13 cellular contexts compared by ENCODE assay signal in genomic region chr11:19683141-19683805, GRCh38. TPM values are rescaled to one million over a fixed set of nuclear protein-coding genes. Genes with fewer than 3 reads are reported as not detected.
A peak's percentile ranks its signal among the peaks of the same experiment; 100 is the strongest.
DNase-seq lines count a peak whose midpoint lies in the region; ATAC-seq and TF ChIP-seq lines count a peak whose summit lies in the region.
"Had no signal": no experiment of that assay in that cellular context is flagged by ENCODE, and none has a peak within 500 bp of the region (broad histone marks: within the 10 kb centered on the region; RNA-seq: fewer than 3 reads in every experiment).

No MANE protein-coding gene starts in this region.

- no peak overlapping the region for H2AK5ac ChIP-seq in mesendoderm (ENCODE audit: low read length)

- no peak overlapping the region for H3K4ac ChIP-seq in mesendoderm (ENCODE audit: low read depth, low read length)

- DNase-seq in MV-4-11 (lab: John Stamatoyannopoulos, UW), result peak; percentile 58
- no peak for DNase-seq in esophagus squamous epithelium (lab: John Stamatoyannopoulos, UW)
- peak; percentile 41 for DNase-seq in lung (ENCODE audit: low spot score)
- DNase-seq in testis, result peak; percentile 51
- DNase-seq in superior temporal gyrus (ENCODE audit: extremely low spot score), result no peak
- no peak for DNase-seq in SKM-1 treated with dmso at 0.1 percent for 144 hours (lab: John Stamatoyannopoulos, UW; ENCODE audit: unreplicated experiment)
- DNase-seq in mesendoderm, result no peak
- no peak for DNase-seq in activated CD4-positive, CD25-positive, alpha-beta regulatory T cell (lab: John Stamatoyannopoulos, UW)
- DNase-seq: activated CD4-positive, CD25-positive, alpha-beta regulatory T cell treated with anti-CD3 and anti-CD28 coated beads, Interleukin-2, amount 50 U/mL, for 72 hours; activated naive CD8-positive, alpha-beta T cell treated with anti-CD3 and anti-CD28 coated beads, Interleukin-2, amount 50 U/mL, for 24 hours; dermis blood vessel endothelial cell; stimulated activated CD4-positive, alpha-beta T cell treated with anti-CD3 and anti-CD28 coated beads, Interleukin-1b, Interleukin-23, amount 100 ng/mL, for 48 hours had no signal

- H2BK15ac ChIP-seq in mesendoderm (replicated peaks; ENCODE audit: low read depth), result no peak overlapping the region

- no peak for ATAC-seq in lung (ENCODE audit: insufficient read depth, low FRiP score)
- ATAC-seq: activated naive CD8-positive, alpha-beta T cell treated with anti-CD3 and anti-CD28 coated beads, Interleukin-2, amount 50 U/mL, for 24 hours had no signal

- no peak for TF ChIP-seq CTCF in esophagus squamous epithelium (IDR thresholded peaks at IDR 0.05)
- TF ChIP-seq CTCF in lung (IDR thresholded peaks at IDR 0.05; ENCODE audit: control extremely low read depth, extremely low read depth), result no peak
- no peak for TF ChIP-seq CTCF in testis (IDR thresholded peaks at IDR 0.05)

- no peaks in the 10 kb centered on the region for H3K79me2 ChIP-seq in mesendoderm (ENCODE audit: control insufficient read depth, insufficient read depth, low read length)

- H3K4me3 ChIP-seq in esophagus squamous epithelium (no peak overlapping the region), lung (no peak overlapping the region), testis (no peak overlapping the region), mesendoderm (ENCODE audit: low read length) (no peak overlapping the region)
- H3K4me3 ChIP-seq: BLaER1 treated with 17β-estradiol and CSF1 and Interleukin-3, amounts not matched to agents 10 nM and 100 nM had no signal

- H4K8ac ChIP-seq in mesendoderm (ENCODE audit: low read depth, low read length), result no peak overlapping the region

- no peaks in the 10 kb centered on the region for H3K27me3 ChIP-seq in esophagus squamous epithelium
- no peaks in the 10 kb centered on the region for H3K27me3 ChIP-seq in lung (ENCODE audit: control insufficient read depth, insufficient read depth)
- H3K27me3 ChIP-seq in testis, result no peaks in the 10 kb centered on the region
- no peaks in the 10 kb centered on the region for H3K27me3 ChIP-seq in mesendoderm (ENCODE audit: insufficient read depth, low read length, poor library complexity)
- H3K27me3 ChIP-seq: BLaER1 treated with 17β-estradiol and CSF1 and Interleukin-3, amounts not matched to agents 10 nM and 100 nM had no signal

- H2BK5ac ChIP-seq in mesendoderm (ENCODE audit: low read length), result no peak overlapping the region

- H3K36me3 ChIP-seq in esophagus squamous epithelium (no peaks in the 10 kb centered on the region), lung (ENCODE audit: control insufficient read depth in 2 of 2, insufficient read depth in 2 of 2, low read length in 2 of 2) (no peaks in the 10 kb centered on the region), testis (ENCODE audit: low read depth, missing control alignments) (no peaks in the 10 kb centered on the region), mesendoderm (ENCODE audit: control insufficient read depth, insufficient read depth, low read length) (no peaks in the 10 kb centered on the region)
- H3K36me3 ChIP-seq: BLaER1 treated with 17β-estradiol and CSF1 and Interleukin-3, amounts not matched to agents 10 nM and 100 nM had no signal

- no peak overlapping the region for H3K56ac ChIP-seq in mesendoderm (ENCODE audit: low read length)

- H3K9ac ChIP-seq in mesendoderm (ENCODE audit: low read length), result no peak overlapping the region
- H3K9ac ChIP-seq: BLaER1 treated with 17β-estradiol and CSF1 and Interleukin-3, amounts not matched to agents 10 nM and 100 nM had no signal

- no peak overlapping the region for H3K4me2 ChIP-seq in mesendoderm (ENCODE audit: low read length)

- no peak overlapping the region for H4K5ac ChIP-seq in mesendoderm (ENCODE audit: low read length)

- no peaks in the 10 kb centered on the region for H3K79me1 ChIP-seq in mesendoderm (ENCODE audit: low read length)

- H3K18ac ChIP-seq in mesendoderm (ENCODE audit: low read length), result no peak overlapping the region

- H3K4me1 ChIP-seq in esophagus squamous epithelium (peaks cover 11 to 69% (median 30%) of the 10 kb centered on the region in 3 donors), lung (ENCODE audit: control insufficient read depth in 2 of 2, insufficient read depth in 2 of 2, low read length in 2 of 2) (peaks cover 13 to 22% of the 10 kb centered on the region in 2 donors), testis (peaks cover 8% of the 10 kb centered on the region), mesendoderm (ENCODE audit: control insufficient read depth, low read depth, low read length) (no peaks in the 10 kb centered on the region)

- H3K27ac ChIP-seq in esophagus squamous epithelium (peak overlapping the region; percentile 21 to 91 (median 77)), lung (ENCODE audit: low read depth in 1 of 2, low read length in 1 of 2) (peak overlapping the region; percentile 57 to 60), testis (no peak overlapping the region), mesendoderm (ENCODE audit: low read depth, low read length) (no peak overlapping the region)
- H3K27ac ChIP-seq: BLaER1 treated with 17β-estradiol and CSF1 and Interleukin-3, amounts not matched to agents 10 nM and 100 nM had no signal

- no peak overlapping the region for H3K23ac ChIP-seq in mesendoderm (ENCODE audit: low read length)

- 54 to 67% methylated on average over 5 of the region's 5 CpGs for WGBS in esophagus squamous epithelium, 2 donors
- WGBS in lung, 2 donors, result 61 to 65% methylated on average over 5 of the region's 5 CpGs
- WGBS in testis, 2 donors, result 52 to 56% methylated on average over 5 of the region's 5 CpGs
- WGBS in mesendoderm (ENCODE audit: extremely low coverage, insufficient coverage, low lambda C conversion rate), result no CpG with 5 or more reads among the region's 5 CpGs

- intact Hi-C loops in esophagus squamous epithelium (cut with DNase I), result no loop called here
- intact Hi-C loops in testis (cut with DNase I; ENCODE audit: low total_unique reads), result no loop called here

- H2BK120ac ChIP-seq in mesendoderm (ENCODE audit: low read depth, low read length), result no peak overlapping the region

- H3K9me3 ChIP-seq in esophagus squamous epithelium (no peaks in the 10 kb centered on the region), lung (ENCODE audit: control insufficient read depth in 2 of 2, insufficient read depth in 1 of 2, low read length in 1 of 2) (no peaks in the 10 kb centered on the region), testis (no peaks in the 10 kb centered on the region)
- H3K9me3 ChIP-seq: BLaER1 treated with 17β-estradiol and CSF1 and Interleukin-3, amounts not matched to agents 10 nM and 100 nM had no signal

- TF ChIP-seq POLR2A in esophagus squamous epithelium (IDR thresholded peaks at IDR 0.05) (no peak), testis (IDR thresholded peaks at IDR 0.05) (no peak)

RNA-seq across cellular contexts. Expression of gene NAV2, which starts 29.4 kb away (rescaled TPM):
- total RNA-seq in esophagus squamous epithelium, result 10 to 100 TPM in 3 of 4 donors, 1 to 10 TPM in 1; 4.9 to 19.1 (median 14.6) TPM
- total RNA-seq in lung, result 10 to 100 TPM; 31.5 to 47.9 TPM
- 1 to 10 TPM; 6.8 to 8.9 TPM for polyA plus RNA-seq in lung
- 1 to 10 TPM; 3.4 to 6.0 TPM for total RNA-seq in testis
- 3.9 TPM for polyA plus RNA-seq in testis (ENCODE audit: insufficient read depth, low read depth, low replicate concordance)
- polyA plus RNA-seq in mesendoderm (2013, experiment 1 of 2), result 41.5 TPM
- polyA plus RNA-seq in mesendoderm (2013, experiment 2 of 2), result 43.4 TPM

Comparison
In these comparisons a context has a peak if more than half of its experiments do, and no peak if none do; other contexts are left out.
1. DNase-seq: peak in MV-4-11 (single experiment), lung (single experiment) and testis (single experiment); none in esophagus squamous epithelium (single experiment), superior temporal gyrus (single experiment), SKM-1 treated with dmso at 0.1 percent for 144 hours (single experiment), mesendoderm (single experiment) and activated CD4-positive, CD25-positive, alpha-beta regulatory T cell (0 of 4).
2. H3K27ac ChIP-seq: peak in esophagus squamous epithelium (4 of 4) and lung (2 of 2); none in testis (0 of 2) and mesendoderm (single experiment).